ENCODE assay signal across 22 cellular contexts in genomic region chr1:118717893-118718292, GRCh38.
A peak's percentile ranks its signal among the peaks of the same experiment; 100 is the strongest.
DNase-seq lines count a peak whose midpoint lies in the region; ATAC-seq and TF ChIP-seq lines count a peak whose summit lies in the region.
"Had no signal": no experiment of that assay in that cellular context is flagged by ENCODE, and none has a peak within 500 bp of the region (broad histone marks: within the 10 kb centered on the region; RNA-seq: fewer than 3 reads in every experiment).

No MANE protein-coding gene starts in this region.

- no peak for ATAC-seq in HG03039 (IDR thresholded peaks at IDR 0.05; ENCODE audit: unreplicated experiment)
- no peak for ATAC-seq in HG03196 (IDR thresholded peaks at IDR 0.05; ENCODE audit: unreplicated experiment)
- ATAC-seq: CD8-positive, alpha-beta T cell had no signal

- DNase-seq in NCI-H2171 treated with DMSO at 0.1 percent for 48 hours (lab: John Stamatoyannopoulos, UW) (peak; percentile 4), NCI-H2171 (lab: John Stamatoyannopoulos, UW) (no peak), Daoy (ENCODE audit: low read depth) (peak; percentile 21), epithelial cell of proximal tubule (ENCODE audit: low read depth) (peak; percentile 52), kidney tubule cell (ENCODE audit: low spot score) (peak; percentile 40), DMS53 treated with DMSO at 0.1 percent for 48 hours (lab: John Stamatoyannopoulos, UW; ENCODE audit: unreplicated experiment) (no peak)
- DNase-seq: 8988T; AML-193; C1 segment of cervical spinal cord; Calu3; CD8-positive, alpha-beta T cell; DMS53; Kasumi-1; MG63; NCI-H1694 treated with DMSO at 0.1 percent for 48 hours; NCI-H2081 treated with DMSO at 0.1 percent for 48 hours; PC-9; RPMI8226; SIG-M5; SK-N-SH had no signal

- no peak for TF ChIP-seq CTCF in epithelial cell of proximal tubule (conservative IDR thresholded peaks at IDR 0.05; ENCODE audit: low read depth, low read length)

- H3K4me3 ChIP-seq in epithelial cell of proximal tubule (ENCODE audit: low read depth, low read length), result no peak overlapping the region
- H3K4me3 ChIP-seq: MG63, PC-9 had no signal

Comparison
In these comparisons a context has a peak if more than half of its experiments do, and no peak if none do; other contexts are left out.
1. DNase-seq: peak in NCI-H2171 treated with DMSO at 0.1 percent for 48 hours (single experiment), Daoy (single experiment), epithelial cell of proximal tubule (single experiment) and kidney tubule cell (single experiment); none in NCI-H2171 (single experiment) and DMS53 treated with DMSO at 0.1 percent for 48 hours (single experiment).